ENCODE assay signal across 8 cellular contexts in genomic region chr4:38665846-38666490, GRCh38. TPM values are rescaled to one million over a fixed set of nuclear protein-coding genes. Genes with fewer than 3 reads are reported as not detected.
DNase-seq lines count a peak whose midpoint lies in the region; TF ChIP-seq lines count a peak whose summit lies in the region.

No MANE protein-coding gene starts in this region.

- H3K4me1 ChIP-seq in ES-I3 (ENCODE audit: insufficient read depth, low read length) (peaks cover 44% of the 10 kb centered on the region), fibroblast of lung (ENCODE audit: control insufficient read depth, extremely low read depth, insufficient read depth, low read length) (peaks cover 11% of the 10 kb centered on the region), rectal smooth muscle tissue (ENCODE audit: control insufficient read depth, insufficient read depth, low read length) (peaks cover 39% of the 10 kb centered on the region)

- H3K27ac ChIP-seq in SK-N-MC (peak overlapping the region; percentile 94), fibroblast of lung (ENCODE audit: insufficient read depth, low read length) (peak overlapping the region; percentile 90), rectal smooth muscle tissue (ENCODE audit: low read depth, low read length) (peak overlapping the region; percentile 97), RWPE1 (no peak overlapping the region)

- no peaks in the 10 kb centered on the region for H3K27me3 ChIP-seq in fibroblast of lung (ENCODE audit: control insufficient read depth, insufficient read depth, low read length)
- H3K27me3 ChIP-seq in rectal smooth muscle tissue (ENCODE audit: control insufficient read depth, insufficient read depth, low read length): no peaks in the 10 kb centered on the region

- no peaks in the 10 kb centered on the region for H3K36me3 ChIP-seq in ES-I3 (ENCODE audit: insufficient read depth, low read length)
- no peaks in the 10 kb centered on the region for H3K36me3 ChIP-seq in SK-N-MC (ENCODE audit: insufficient read depth, low read length)
- no peaks in the 10 kb centered on the region for H3K36me3 ChIP-seq in fibroblast of lung (ENCODE audit: control insufficient read depth, insufficient read depth, low read length)
- H3K36me3 ChIP-seq in rectal smooth muscle tissue (ENCODE audit: control insufficient read depth, insufficient read depth, low read length): no peaks in the 10 kb centered on the region

- H2AFZ ChIP-seq in fibroblast of lung (ENCODE audit: low read length): no peak overlapping the region

- peak overlapping the region; percentile 90 for H3K4me2 ChIP-seq in fibroblast of lung (ENCODE audit: extremely low read depth, insufficient read depth, low read length)

- TF ChIP-seq CTCF in fibroblast of lung (conservative IDR thresholded peaks at IDR 0.05 in 1 of 2, IDR thresholded peaks at IDR 0.05 in 1 of 2; ENCODE audit: low read depth in 1 of 2, low read length in 2 of 2): no peak
- TF ChIP-seq CTCF in RWPE1 (conservative IDR thresholded peaks at IDR 0.05; ENCODE audit: low read depth): no peak

- POLR2A ChIA-PET in RWPE1 (lab: Yijun Ruan, JAX; ENCODE audit: low non-redundant PET): interaction anchor here (0.7 kb wide), 1 partner anchor 421 kb away, joined by 3 read pairs; no protein-coding TSS in a partner anchor

- H3K9me3 ChIP-seq in ES-I3 (ENCODE audit: control insufficient read depth, insufficient read depth, low read length): no peaks in the 10 kb centered on the region
- no peaks in the 10 kb centered on the region for H3K9me3 ChIP-seq in SK-N-MC (ENCODE audit: low read depth, low read length)
- H3K9me3 ChIP-seq in fibroblast of lung (ENCODE audit: control insufficient read depth, insufficient read depth, low read depth, low read length): no peaks in the 10 kb centered on the region

- DNase-seq in SK-N-MC (ENCODE audit: low read depth, low spot score) (no peak), fibroblast of lung (ENCODE audit: low read depth in 2 of 2) (no peak), RWPE1 (ENCODE audit: low spot score) (no peak), LoVo (ENCODE audit: low spot score) (no peak), SW480 (ENCODE audit: low spot score) (no peak), NAMALWA (ENCODE audit: low spot score) (no peak)

- H3K9ac ChIP-seq in ES-I3 (ENCODE audit: low read depth, low read length) (peak overlapping the region; percentile 84; the same call in 1 of the 2 replicates), SK-N-MC (ENCODE audit: insufficient read length) (peak overlapping the region; percentile 76), fibroblast of lung (ENCODE audit: insufficient read depth, low read length) (peak overlapping the region; percentile 93), rectal smooth muscle tissue (ENCODE audit: low read length) (no peak overlapping the region)

- peaks cover 64% of the 10 kb centered on the region for H3K79me2 ChIP-seq in fibroblast of lung (ENCODE audit: control insufficient read depth, insufficient read depth, low read length)

- H3K4me3 ChIP-seq in SK-N-MC (peak overlapping the region; percentile 79), fibroblast of lung (replicated peaks in 1 of 4; ENCODE audit: control extremely low read depth in 1 of 4, insufficient read depth in 1 of 4, low read depth in 3 of 4, low read length in 4 of 4) (peak overlapping the region; percentile 39 to 89 (median 60)), rectal smooth muscle tissue (ENCODE audit: low read length) (peak overlapping the region; percentile 80)

- H4K20me1 ChIP-seq in fibroblast of lung (ENCODE audit: control insufficient read depth, extremely low read depth, insufficient read depth, low read length): no peaks in the 10 kb centered on the region

- CTCF ChIA-PET in RWPE1 (lab: Yijun Ruan, JAX): interaction anchor here (0.9 to 1.3 kb wide), 3 partner anchors 9 to 486 kb away, joined by 3 to 5 read pairs (median 3); no protein-coding TSS in a partner anchor

RNA-seq across cellular contexts. Expression of gene KLF3, which starts 2.0 kb away (rescaled TPM):
- 12.1 and 12.4 TPM in 2 replicates for total RNA-seq in fibroblast of lung
- 16.3 and 18.9 TPM in 2 replicates for polyA plus RNA-seq in fibroblast of lung
- polyA plus RNA-seq in fibroblast of lung (2012): 11.2 and 14.3 TPM in 2 replicates
- polyA minus RNA-seq in fibroblast of lung (ENCODE audit: low replicate concordance): 11.0 and 13.6 TPM in 2 replicates
